In genomic region chr5:45113726-45114125, GRCh38 we compare ENCODE assay signal across 15 cellular contexts.
"Had no signal": no experiment of that assay in that cellular context is flagged by ENCODE, and none has a peak within 500 bp of the region (broad histone marks: within the 10 kb centered on the region; RNA-seq: fewer than 3 reads in every experiment).

No MANE protein-coding gene starts in this region.

- H3K27me3 ChIP-seq: brain microvascular endothelial cell, dorsolateral prefrontal cortex, esophagus muscularis mucosa, stomach, uterus had no signal

- H3K4me3 ChIP-seq: dorsolateral prefrontal cortex, esophagus muscularis mucosa, stomach, uterus had no signal

- ATAC-seq: activated T-cell treated with anti-CD3 and anti-CD28 coated beads, Interleukin-2, amount 50 U/mL, for 4 hours; left ventricle myocardium superior had no signal

- DNase-seq: activated CD4-positive, alpha-beta memory T cell treated with anti-CD3 and anti-CD28 coated beads for 36 hours; activated CD4-positive, alpha-beta T cell treated with anti-CD3 and anti-CD28 coated beads for 1 hour; activated effector memory CD4-positive, alpha-beta T cell treated with anti-CD3 and anti-CD28 coated beads, Interleukin-2, amount 50 U/mL, for 16 hours; activated T-cell treated with anti-CD3 and anti-CD28 coated beads, Interleukin-2, amount 50 U/mL, for 4 hours; amygdala; brain microvascular endothelial cell; dorsolateral prefrontal cortex; head of caudate nucleus; left ventricle myocardium superior; retina; stomach; uterus had no signal

- H3K27ac Mint-ChIP-seq: activated CD4-positive, alpha-beta memory T cell treated with anti-CD3 and anti-CD28 coated beads for 36 hours; activated naive CD8-positive, alpha-beta T cell had no signal

- H3K36me3 Mint-ChIP-seq: activated CD4-positive, alpha-beta memory T cell treated with anti-CD3 and anti-CD28 coated beads for 36 hours; activated naive CD8-positive, alpha-beta T cell had no signal

- H3K4me3 Mint-ChIP-seq: activated CD4-positive, alpha-beta memory T cell treated with anti-CD3 and anti-CD28 coated beads for 36 hours; activated naive CD8-positive, alpha-beta T cell; activated T-cell treated with anti-CD3 and anti-CD28 coated beads, Interleukin-2, amount 50 U/mL, for 4 hours; neural crest cell had no signal

- H3K27me3 Mint-ChIP-seq: activated CD4-positive, alpha-beta memory T cell treated with anti-CD3 and anti-CD28 coated beads for 36 hours; activated naive CD8-positive, alpha-beta T cell had no signal

- H3K36me3 ChIP-seq: brain microvascular endothelial cell, esophagus muscularis mucosa, stomach, uterus had no signal
